19 cellular contexts compared by ENCODE assay signal in genomic region chr2:238243496-238244076, GRCh38. TPM values are rescaled to one million over a fixed set of nuclear protein-coding genes. Genes with fewer than 3 reads are reported as not detected.
DNase-seq lines count a peak whose midpoint lies in the region; ATAC-seq and TF ChIP-seq lines count a peak whose summit lies in the region.
"Had no signal": no experiment of that assay in that cellular context is flagged by ENCODE, and none has a peak within 500 bp of the region (broad histone marks: within the 10 kb centered on the region; RNA-seq: fewer than 3 reads in every experiment).

No MANE protein-coding gene starts in this region.

- H3K79me2 ChIP-seq in H9 (ENCODE audit: insufficient read depth, low read length) = no peaks in the 10 kb centered on the region; the same call in 1 of the 2 replicates

- H2AFZ ChIP-seq in H9 (ENCODE audit: low read length) = no peak overlapping the region

- H4K20me1 ChIP-seq in H9 (ENCODE audit: control insufficient read depth, insufficient read depth, insufficient read length) = no peaks in the 10 kb centered on the region

- no peak overlapping the region for H3K14ac ChIP-seq in H9 (ENCODE audit: insufficient read depth, low read length)

- WGBS in H9 (ENCODE audit: extremely low coverage, insufficient read length, low lambda C conversion rate) = no CpG with 5 or more reads among the region's 10 CpGs

- H3K9me3 ChIP-seq in H9 (ENCODE audit: control insufficient read depth, low read depth, low read length) (no peaks in the 10 kb centered on the region), skeletal muscle tissue (ENCODE audit: control insufficient read depth in 3 of 3, low read length in 3 of 3) (no peaks in the 10 kb centered on the region)

- no peaks in the 10 kb centered on the region; the same call in 1 of the 2 replicates for H3K27me3 ChIP-seq in H9 (ENCODE audit: insufficient read depth, low read length)
- no peaks in the 10 kb centered on the region for H3K27me3 ChIP-seq in skeletal muscle tissue (ENCODE audit: control insufficient read depth in 3 of 3, insufficient read depth in 3 of 3, low read length in 3 of 3)

- H3K27ac Mint-ChIP-seq in H9 = peak overlapping the region in 1 of 3 experiments; percentile 82; a peak in 2 of 7 replicates
- H3K27ac Mint-ChIP-seq: T-helper 1 cell treated with Interleukin-12 subunit alpha and Interleukin-12 subunit beta and Interleukin-4 antibody, amounts not matched to agents 30 μg/mL and 1 μg/mL, for 36 hours had no signal

- H3K18ac ChIP-seq in H9 (ENCODE audit: insufficient read length, low read depth, low read length) = no peak overlapping the region

- no peak overlapping the region for H3T11ph ChIP-seq in H9 (ENCODE audit: low read length)

- peaks cover 3% of the 10 kb centered on the region; the same call in 1 of the 2 replicates for H3K4me1 ChIP-seq in H9 (ENCODE audit: insufficient read depth, low read length)
- peaks cover 42 to 61% (median 58%) of the 10 kb centered on the region in 3 donors for H3K4me1 ChIP-seq in skeletal muscle tissue (ENCODE audit: control insufficient read depth in 3 of 3, insufficient read depth in 3 of 3, low read length in 3 of 3)

- TF ChIP-seq CTCF in H9 (conservative IDR thresholded peaks at IDR 0.05) (peak; percentile 56), fibroblast of villous mesenchyme (IDR thresholded peaks at IDR 0.05; ENCODE audit: insufficient read depth, low read depth, low read length) (peak; percentile 20), omental fat pad (IDR thresholded peaks at IDR 0.05) (no peak)

- peaks cover 12 to 18% of the 10 kb centered on the region in 2 experiments for H3K4me1 Mint-ChIP-seq in H9

- no peak overlapping the region for H2BK5ac ChIP-seq in H9 (ENCODE audit: insufficient read length, low read length)

- H2AK5ac ChIP-seq in H9 (ENCODE audit: insufficient read length, low read length) = no peak overlapping the region

- H3K4ac ChIP-seq in H9 (ENCODE audit: low read depth, low read length) = no peak overlapping the region

- H3K4me3 ChIP-seq in fibroblast of villous mesenchyme (ENCODE audit: low read depth, low read length) (no peak overlapping the region), skeletal muscle tissue (ENCODE audit: low read length in 3 of 3) (no peak overlapping the region)

- H3K23me2 ChIP-seq in H9 (ENCODE audit: insufficient read length, low read depth, low read length, poor library complexity, severe bottlenecking) = peaks cover 4% of the 10 kb centered on the region

- ATAC-seq in GM18511 (IDR thresholded peaks at IDR 0.05; ENCODE audit: unreplicated experiment) (no peak), omental fat pad (ENCODE audit: low FRiP score) (no peak)
- ATAC-seq: HCT116, Panc1 had no signal

- no peak overlapping the region for H2BK20ac ChIP-seq in H9 (ENCODE audit: low read depth, low read length, poor library complexity, severe bottlenecking)

- no peak overlapping the region for H3K23ac ChIP-seq in H9 (ENCODE audit: insufficient read length, low read depth, low read length)

- no peak overlapping the region for H4K91ac ChIP-seq in H9 (ENCODE audit: insufficient read length, low read depth, low read length)

- no peak overlapping the region for H4K8ac ChIP-seq in H9 (replicated peaks; ENCODE audit: insufficient read length, low read depth, low read length)

- H3K4me3 Mint-ChIP-seq in H9 = no peak overlapping the region
- H3K4me3 Mint-ChIP-seq: CD4-positive, alpha-beta memory T cell; T-helper 1 cell treated with Interleukin-12 subunit alpha and Interleukin-12 subunit beta and Interleukin-4 antibody, amounts not matched to agents 30 μg/mL and 1 μg/mL, for 36 hours had no signal

- H4K5ac ChIP-seq in H9 (ENCODE audit: insufficient read length, low read depth, low read length) = no peak overlapping the region

- peaks cover 11 to 21% (median 14%) of the 10 kb centered on the region in 3 experiments for H3K36me3 Mint-ChIP-seq in H9 (ENCODE audit: insufficient read depth in 1 of 3, low read depth in 3 of 3)

- no peaks in the 10 kb centered on the region for H3K79me1 ChIP-seq in H9 (ENCODE audit: insufficient read depth, low read depth, low read length, poor library complexity, severe bottlenecking)

- no peak overlapping the region for H3K27ac ChIP-seq in H9 (ENCODE audit: insufficient read length, low read depth, low read length)
- H3K27ac ChIP-seq in skeletal muscle tissue (ENCODE audit: low read depth, low read length) = peak overlapping the region; percentile 70

- H3K56ac ChIP-seq in H9 (ENCODE audit: insufficient read length, low read depth, low read length) = no peak overlapping the region

- H2BK12ac ChIP-seq in H9 (ENCODE audit: insufficient read length, low read depth, low read length) = no peak overlapping the region

- peaks cover 0 to 3% of the 10 kb centered on the region in 2 experiments; a peak in 2 of 5 replicates for H3K9me3 Mint-ChIP-seq in H9
- H3K9me3 Mint-ChIP-seq: CD4-positive, alpha-beta memory T cell; T-helper 1 cell treated with Interleukin-12 subunit alpha and Interleukin-12 subunit beta and Interleukin-4 antibody, amounts not matched to agents 30 μg/mL and 1 μg/mL, for 36 hours had no signal

- H2BK120ac ChIP-seq in H9 (ENCODE audit: low read depth, low read length, poor library complexity, severe bottlenecking) = no peak overlapping the region

- peaks cover 17% of the 10 kb centered on the region for H3K27me3 Mint-ChIP-seq in H9 (ENCODE audit: low read depth)

- DNase-seq in H9 = peak; percentile 65
- DNase-seq in SHP77 (lab: John Stamatoyannopoulos, UW) = peak; percentile 38 to 72
- no peak for DNase-seq in fibroblast of villous mesenchyme (ENCODE audit: low read depth)
- no peak for DNase-seq in 8988T
- no peak for DNase-seq in omental fat pad (ENCODE audit: low spot score)
- DNase-seq: activated T-cell treated with anti-CD3 and anti-CD28 coated beads, Interleukin-2, amount 50 U/mL, for 1 hour; CD4-positive, alpha-beta memory T cell; effector CD4-positive, alpha-beta T cell; foreskin melanocyte; GDM1; MM.1S; NCI-H2171; retina; stimulated activated naive CD4-positive, alpha-beta T cell treated with Interleukin-2 at 50 U/mL for 16 hours had no signal

- H3K36me3 ChIP-seq in skeletal muscle tissue (ENCODE audit: control insufficient read depth in 3 of 3, insufficient read depth in 3 of 3, low read length in 3 of 3) = peaks cover 15 to 26% (median 18%) of the 10 kb centered on the region in 3 donors

- no peak overlapping the region for H2BK15ac ChIP-seq in H9 (ENCODE audit: low read depth, low read length)

- no peak overlapping the region for H3K4me2 ChIP-seq in H9 (ENCODE audit: insufficient read depth, insufficient read length, low read length)

- H3K9ac ChIP-seq in H9 (ENCODE audit: extremely low read depth, insufficient read length, low read length) (no peak overlapping the region), skeletal muscle tissue (ENCODE audit: low read depth in 1 of 3, low read length in 3 of 3) (peak overlapping the region in 2 of 3 donors; percentile 11 to 51)

RNA-seq across cellular contexts. Expression of gene HES6, which starts 3.7 kb away (rescaled TPM):
- total RNA-seq in H9 (2021) (27.1 and 27.7 TPM in 2 replicates), fibroblast of villous mesenchyme (2.2 and 6.1 TPM in 2 replicates), skeletal muscle tissue (7.8 TPM), omental fat pad (1 to 10 TPM; 5.3 to 9.1 (median 5.6) TPM)

RNA-seq across cellular contexts. Expression of gene ILKAP, which starts 40.1 kb away (rescaled TPM):
- total RNA-seq in H9 (2021) (40.3 and 41.5 TPM in 2 replicates), fibroblast of villous mesenchyme (21.6 and 22.5 TPM in 2 replicates), skeletal muscle tissue (33.4 TPM), omental fat pad (10 to 100 TPM; 20.2 to 51.8 (median 29.7) TPM)

RNA-seq across cellular contexts. Expression of gene PER2, which starts 44.8 kb away (rescaled TPM):
- total RNA-seq in H9 (2021) = 12.1 and 12.9 TPM in 2 replicates
- total RNA-seq in fibroblast of villous mesenchyme = 4.3 and 4.5 TPM in 2 replicates
- total RNA-seq in skeletal muscle tissue = 8.4 TPM
- 10 to 100 TPM in 3 of 4 donors, 1 to 10 TPM in 1; 5.3 to 36.4 (median 15.4) TPM for total RNA-seq in omental fat pad

Comparison
In these comparisons a context has a peak if more than half of its experiments do, and no peak if none do; other contexts are left out.
1. DNase-seq: peak in H9 (single experiment) and SHP77 (2 of 2); none in fibroblast of villous mesenchyme (single experiment), 8988T (single experiment) and omental fat pad (single experiment).
2. CTCF ChIP-seq: peak in H9 (single experiment) and fibroblast of villous mesenchyme (single experiment); none in omental fat pad (0 of 3).